Comparison of ENCODE assay signal across 10 cellular contexts in the genomic region with DNA sequence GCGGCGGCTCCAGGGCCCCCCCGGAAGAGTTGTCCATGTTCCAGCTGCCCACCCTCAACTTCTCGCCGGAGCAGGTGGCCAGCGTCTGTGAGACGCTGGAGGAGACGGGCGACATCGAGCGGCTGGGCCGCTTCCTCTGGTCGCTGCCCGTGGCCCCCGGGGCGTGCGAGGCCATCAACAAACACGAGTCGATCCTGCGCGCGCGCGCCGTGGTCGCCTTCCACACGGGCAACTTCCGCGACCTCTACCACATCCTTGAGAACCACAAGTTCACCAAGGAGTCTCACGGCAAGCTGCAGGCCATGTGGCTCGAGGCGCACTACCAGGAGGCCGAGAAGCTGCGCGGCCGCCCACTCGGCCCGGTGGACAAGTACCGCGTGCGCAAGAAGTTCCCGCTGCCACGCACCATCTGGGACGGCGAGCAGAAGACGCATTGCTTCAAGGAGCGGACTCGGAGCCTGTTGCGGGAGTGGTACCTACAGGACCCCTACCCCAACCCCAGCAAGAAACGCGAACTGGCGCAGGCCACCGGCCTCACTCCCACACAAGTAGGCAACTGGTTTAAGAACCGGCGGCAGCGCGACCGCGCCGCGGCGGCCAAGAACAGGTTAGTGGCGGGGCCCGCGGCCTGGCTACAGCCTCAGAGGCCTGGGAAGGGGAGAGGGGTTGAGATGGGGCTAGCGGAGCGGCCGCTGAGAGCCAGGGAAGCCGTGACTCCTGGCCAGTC. TPM values are rescaled to one million over a fixed set of nuclear protein-coding genes. Genes with fewer than 3 reads are reported as not detected.
DNase-seq lines count a peak whose midpoint lies in the region; ATAC-seq and TF ChIP-seq lines count a peak whose summit lies in the region.
"Had no signal": no experiment of that assay in that cellular context is flagged by ENCODE, and none has a peak within 500 bp of the region (broad histone marks: within the 10 kb centered on the region; RNA-seq: fewer than 3 reads in every experiment).

No MANE protein-coding gene starts in this region.

- peak overlapping the region; percentile 52 for H2AFZ ChIP-seq in mammary epithelial cell (ENCODE audit: low read depth, low read length)

- H3K4me3 Mint-ChIP-seq in CD14-positive monocyte (peak overlapping the region; percentile 52 to 87), neural crest cell (peak overlapping the region; percentile 62)

- no peak overlapping the region for H3K27ac Mint-ChIP-seq in CD14-positive monocyte
- H3K27ac Mint-ChIP-seq in neural crest cell (ENCODE audit: unreplicated experiment): no peak overlapping the region

- dilution Hi-C loops in mammary epithelial cell (cut with HindIII; ENCODE audit: low sequenced_read_pairs): no loop called here

- no peaks in the 10 kb centered on the region for H4K20me1 ChIP-seq in mammary epithelial cell (ENCODE audit: insufficient read depth, low read length)

- TF ChIP-seq CTCF in CD14-positive monocyte (IDR thresholded peaks at IDR 0.05) (no peak), mammary epithelial cell (conservative IDR thresholded peaks at IDR 0.05 in 1 of 2, IDR thresholded peaks at IDR 0.05 in 1 of 2; ENCODE audit: extremely low read depth in 1 of 2, insufficient read depth in 1 of 2, low read depth in 1 of 2, low read length in 2 of 2) (no peak), neural crest cell (conservative IDR thresholded peaks at IDR 0.05) (no peak), right lobe of liver (IDR thresholded peaks at IDR 0.05) (no peak)

- in situ Hi-C loops in mammary epithelial cell (cut with MboI; ENCODE audit: low sequenced_read_pairs in 2 of 2): loop anchor here in 1 of 2 donors (25.0 kb wide), 1 partner anchor 905 kb away; no protein-coding TSS in a partner anchor

- BruUV-seq in mammary epithelial cell (replicated peaks; lab: Mats Ljungman, UMichigan): no TSS peak

- H3K79me2 ChIP-seq in mammary epithelial cell (ENCODE audit: insufficient read depth, low read length): no peaks in the 10 kb centered on the region

- H3K27ac ChIP-seq in HUES6 (ENCODE audit: low read depth, low read length) (no peak overlapping the region), mammary epithelial cell (ENCODE audit: insufficient read depth, low read depth, low read length) (no peak overlapping the region), right lobe of liver (no peak overlapping the region)

- H3K9me3 ChIP-seq in HUES6 (ENCODE audit: control insufficient read depth, insufficient read depth, low read depth, low read length): no peaks in the 10 kb centered on the region
- no peaks in the 10 kb centered on the region for H3K9me3 ChIP-seq in mammary epithelial cell (replicated peaks; ENCODE audit: insufficient read depth, low read length)
- no peaks in the 10 kb centered on the region for H3K9me3 ChIP-seq in right lobe of liver

- H3K36me3 Mint-ChIP-seq in CD14-positive monocyte (peaks cover 2 to 7% of the 10 kb centered on the region in 2 donors), neural crest cell (ENCODE audit: low read depth) (peaks cover 2% of the 10 kb centered on the region)

- peaks cover 87 to 100% (median 94%) of the 10 kb centered on the region in 3 donors for H3K27me3 Mint-ChIP-seq in CD14-positive monocyte (ENCODE audit: low read depth in 3 of 3)
- H3K27me3 Mint-ChIP-seq in neural crest cell (ENCODE audit: low read depth): peaks cover 98% of the 10 kb centered on the region

- 11% methylated on average over 35 of the region's 69 CpGs for WGBS in mammary epithelial cell (ENCODE audit: low coverage, missing lambda C conversion rate)
- 1% methylated on average over 18 of the region's 69 CpGs for WGBS in right lobe of liver (ENCODE audit: insufficient coverage, low coverage, low lambda C conversion rate, missing lambda C conversion rate)

- H3K9ac ChIP-seq in HUES6 (ENCODE audit: low read length) (no peak overlapping the region), mammary epithelial cell (ENCODE audit: insufficient read depth, low read length) (no peak overlapping the region)

- ATAC-seq in GM21367 (IDR thresholded peaks at IDR 0.05; ENCODE audit: unreplicated experiment) (no peak), GM19455 (IDR thresholded peaks at IDR 0.05; ENCODE audit: unreplicated experiment) (no peak), right lobe of liver (no peak)

- peak overlapping the region; percentile 35 for H3K4me2 ChIP-seq in mammary epithelial cell (ENCODE audit: insufficient read depth, low read depth, low read length)

- intact Hi-C loops in CD14-positive monocyte (cut with micrococcal nuclease): loop anchor here in 1 of 2 donors (5.0 kb wide), 1 partner anchor 460 kb away; no protein-coding TSS in a partner anchor
- intact Hi-C loops in mammary epithelial cell (cut with micrococcal nuclease): no loop called here
- intact Hi-C loops in right lobe of liver (cut with DNase I): no loop called here

- H3K9me3 Mint-ChIP-seq in CD14-positive monocyte (peaks cover 0 to 42% (median 9%) of the 10 kb centered on the region in 7 donors), neural crest cell (no peaks in the 10 kb centered on the region)

- CTCF ChIA-PET in mammary epithelial cell (lab: Charles Lee; ENCODE audit: low non-redundant PET): no interaction called here

- H3K4me1 Mint-ChIP-seq in CD14-positive monocyte (peaks cover 38% of the 10 kb centered on the region), neural crest cell (peaks cover 31% of the 10 kb centered on the region)

- DNase-seq in CD14-positive monocyte (ENCODE audit: low spot score) (no peak), mammary epithelial cell (no peak), neural crest cell (ENCODE audit: low read depth, low spot score) (no peak), NK-92 (lab: John Stamatoyannopoulos, UW; ENCODE audit: unreplicated experiment) (no peak), right lobe of liver (no peak)
- DNase-seq: midbrain, NCI-H1417 treated with DMSO at 0.1 percent for 48 hours had no signal

- H3K4me3 ChIP-seq in HUES6 (ENCODE audit: low read depth, low read length) (peak overlapping the region; percentile 52), mammary epithelial cell (replicated peaks in 1 of 3; ENCODE audit: insufficient read depth in 1 of 3, low read depth in 2 of 3, low read length in 3 of 3) (peak overlapping the region in 1 of 3 experiments; percentile 23), right lobe of liver (peak overlapping the region in 1 of 3 donors; percentile 10)

- H3K36me3 ChIP-seq in HUES6 (ENCODE audit: control insufficient read depth, insufficient read depth, low read length) (no peaks in the 10 kb centered on the region), mammary epithelial cell (ENCODE audit: insufficient read depth, low read length) (no peaks in the 10 kb centered on the region), right lobe of liver (no peaks in the 10 kb centered on the region)

- TF ChIP-seq POLR2A in right lobe of liver (IDR thresholded peaks at IDR 0.05): no peak

- H3K4me1 ChIP-seq in HUES6 (ENCODE audit: control insufficient read depth, insufficient read depth, low read length) (peaks cover 60% of the 10 kb centered on the region), mammary epithelial cell (ENCODE audit: insufficient read depth, low read length) (peaks cover 15% of the 10 kb centered on the region), right lobe of liver (peaks cover 0 to 28% (median 0%) of the 10 kb centered on the region in 4 donors)

- H3K27me3 ChIP-seq in HUES6 (ENCODE audit: control insufficient read depth, insufficient read depth, low read length) (peaks cover 100% of the 10 kb centered on the region), mammary epithelial cell (ENCODE audit: insufficient read depth, low read length) (peaks cover 66% of the 10 kb centered on the region), right lobe of liver (peaks cover 5 to 51% of the 10 kb centered on the region in 2 donors)

RNA-seq across cellular contexts. Expression of a gene that starts 1.0 kb away (rescaled TPM):
- polyA plus RNA-seq in CD14-positive monocyte (not detected), mammary epithelial cell (not detected)
- total RNA-seq in mammary epithelial cell (not detected), neural crest cell (not detected in 2 replicates), right lobe of liver (not detected)
- polyA minus RNA-seq in mammary epithelial cell: not detected
